19 cellular contexts compared by ENCODE assay signal in the genomic region with DNA sequence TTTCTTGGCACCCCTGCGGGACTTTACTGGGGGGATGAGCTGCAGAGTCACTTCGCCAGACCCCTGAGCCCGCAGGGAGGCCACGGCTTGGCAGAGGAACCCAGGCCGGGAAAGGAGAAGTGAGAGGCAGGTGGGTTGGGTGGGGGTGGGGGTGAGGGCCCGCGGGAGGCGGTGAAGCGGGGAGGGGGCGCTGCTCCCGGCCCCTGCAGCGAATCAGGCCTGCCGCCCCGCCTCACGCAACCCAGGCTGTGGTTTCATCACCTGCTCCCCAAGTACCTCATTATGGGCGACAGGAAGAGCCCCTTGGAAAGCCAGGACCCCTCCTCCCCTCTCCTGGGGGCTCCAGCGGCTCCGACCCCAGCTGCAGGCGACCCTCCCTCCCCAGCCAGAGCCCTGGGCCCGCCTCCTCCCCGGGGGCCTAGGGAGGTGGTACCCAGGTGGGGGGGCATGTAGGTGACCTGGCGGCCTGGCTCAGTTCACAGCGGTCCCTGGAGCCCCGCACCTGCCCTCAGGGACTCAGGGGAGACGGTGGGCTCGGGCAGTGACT. TPM values are rescaled to one million over a fixed set of nuclear protein-coding genes. Genes with fewer than 3 reads are reported as not detected.
A peak's percentile ranks its signal among the peaks of the same experiment; 100 is the strongest.
DNase-seq lines count a peak whose midpoint lies in the region; ATAC-seq, FAIRE-seq and TF ChIP-seq lines count a peak whose summit lies in the region.
"Had no signal": no experiment of that assay in that cellular context is flagged by ENCODE, and none has a peak within 500 bp of the region (broad histone marks: within the 10 kb centered on the region; RNA-seq: fewer than 3 reads in every experiment).

No MANE protein-coding gene starts in this region.

- TF ChIP-seq CTCF in pancreas (IDR thresholded peaks at IDR 0.05): no peak

- H3K36me3 ChIP-seq in pancreas: no peaks in the 10 kb centered on the region
- H3K36me3 ChIP-seq in effector memory CD4-positive, alpha-beta T cell (ENCODE audit: control insufficient read depth, insufficient read depth, low read length): peaks cover 13% of the 10 kb centered on the region

- peaks cover 3% of the 10 kb centered on the region for H3K4me1 Mint-ChIP-seq in T-helper 17 cell
- H3K4me1 Mint-ChIP-seq in activated CD8-positive, alpha-beta T cell treated with anti-CD3 and anti-CD28 coated beads, Interleukin-2, amount 10 ng/mL, durations not matched to agents 7 days and 5 days (ENCODE audit: low read depth): no peaks in the 10 kb centered on the region
- H3K4me1 Mint-ChIP-seq: activated naive CD8-positive, alpha-beta T cell treated with anti-CD3 and anti-CD28 coated beads, Interleukin-2, amount 10 ng/mL, durations not matched to agents 7 days and 5 days had no signal

- no peak overlapping the region for H3K4me3 Mint-ChIP-seq in T-helper 17 cell
- H3K4me3 Mint-ChIP-seq in activated CD8-positive, alpha-beta T cell treated with anti-CD3 and anti-CD28 coated beads, Interleukin-2, amount 10 ng/mL, durations not matched to agents 7 days and 5 days: no peak overlapping the region
- H3K4me3 Mint-ChIP-seq: activated naive CD8-positive, alpha-beta T cell treated with anti-CD3 and anti-CD28 coated beads, Interleukin-2, amount 10 ng/mL, durations not matched to agents 7 days and 5 days; CD8-positive, alpha-beta T cell; HFFc6 had no signal

- ATAC-seq in HG03139 (IDR thresholded peaks at IDR 0.05; ENCODE audit: unreplicated experiment) (peak; percentile 47), T-helper 17 cell (peak; percentile 27), pancreas (no peak)
- no peak for ATAC-seq in stimulated activated naive CD8-positive, alpha-beta T cell treated with anti-CD3 and anti-CD28 coated beads, Interleukin-15, Interleukin-2, amounts not matched to agents 100 U/mL and 50 U/mL, for 24 hours
- no peak for ATAC-seq in activated CD8-positive, alpha-beta T cell treated with anti-CD3 and anti-CD28 coated beads, Interleukin-2, amount 10 ng/mL, durations not matched to agents 7 days and 5 days
- ATAC-seq: CD8-positive, alpha-beta T cell had no signal

- no peaks in the 10 kb centered on the region for H3K9me3 Mint-ChIP-seq in activated CD8-positive, alpha-beta T cell treated with anti-CD3 and anti-CD28 coated beads, Interleukin-2, amount 10 ng/mL, durations not matched to agents 7 days and 5 days (ENCODE audit: insufficient read depth)
- H3K9me3 Mint-ChIP-seq: activated naive CD8-positive, alpha-beta T cell treated with anti-CD3 and anti-CD28 coated beads, Interleukin-2, amount 10 ng/mL, durations not matched to agents 7 days and 5 days; CD8-positive, alpha-beta T cell had no signal

- CTCF ChIA-PET in activated CD8-positive, alpha-beta T cell treated with anti-CD3 and anti-CD28 coated beads, Interleukin-2, amount 10 ng/mL, durations not matched to agents 7 days and 5 days (lab: Charles Lee): interaction anchor here (0.8 kb wide), 2 partner anchors 13 to 14 kb away, joined by 3 to 5 read pairs; no protein-coding TSS in a partner anchor

- H3K27ac ChIP-seq in pancreas: no peak overlapping the region
- H3K27ac ChIP-seq in effector memory CD4-positive, alpha-beta T cell (ENCODE audit: insufficient read depth, low read length, poor library complexity, severe bottlenecking): no peak overlapping the region
- H3K27ac ChIP-seq: sigmoid colon had no signal

- intact Hi-C loops in pancreas (cut with DNase I): no loop called here

- H3K27ac Mint-ChIP-seq in T-helper 17 cell: no peak overlapping the region
- no peak overlapping the region for H3K27ac Mint-ChIP-seq in activated CD8-positive, alpha-beta T cell treated with anti-CD3 and anti-CD28 coated beads, Interleukin-2, amount 10 ng/mL, durations not matched to agents 7 days and 5 days
- H3K27ac Mint-ChIP-seq: activated naive CD8-positive, alpha-beta T cell treated with anti-CD3 and anti-CD28 coated beads, Interleukin-2, amount 10 ng/mL, durations not matched to agents 7 days and 5 days; CD8-positive, alpha-beta T cell; HFFc6 had no signal

- POLR2A ChIA-PET in activated CD8-positive, alpha-beta T cell treated with anti-CD3 and anti-CD28 coated beads, Interleukin-2, amount 10 ng/mL, durations not matched to agents 7 days and 5 days (lab: Charles Lee): interaction anchor here (0.6 kb wide), 1 partner anchor 97 kb away, joined by 3 read pairs; the partner anchor contains the start of gene SLC25A42

- H3K4me1 ChIP-seq in pancreas: no peaks in the 10 kb centered on the region
- H3K4me1 ChIP-seq in effector memory CD4-positive, alpha-beta T cell (ENCODE audit: control insufficient read depth, insufficient read depth, low read length, poor library complexity, severe bottlenecking): no peaks in the 10 kb centered on the region
- H3K4me1 ChIP-seq: sigmoid colon had no signal

- H3K9me3 ChIP-seq in T-helper 17 cell (ENCODE audit: control insufficient read depth, low read length, poor library complexity, severe bottlenecking) (no peaks in the 10 kb centered on the region), pancreas (no peaks in the 10 kb centered on the region)
- no peaks in the 10 kb centered on the region for H3K9me3 ChIP-seq in effector memory CD4-positive, alpha-beta T cell (ENCODE audit: control insufficient read depth, low read length)
- H3K9me3 ChIP-seq: sigmoid colon had no signal

- DNase-seq in NCI-H2107 treated with DMSO at 0.1 percent for 48 hours (lab: John Stamatoyannopoulos, UW; ENCODE audit: unreplicated experiment): peak; percentile 26
- no peak for DNase-seq in NCI-H2107 (lab: John Stamatoyannopoulos, UW)
- no peak for DNase-seq in T-helper 17 cell
- peak; percentile 18 for DNase-seq in stimulated activated naive CD8-positive, alpha-beta T cell treated with anti-CD3 and anti-CD28 coated beads, Interleukin-15, Interleukin-2, amounts not matched to agents 100 U/mL and 50 U/mL, for 24 hours
- no peak for DNase-seq in pancreas
- DNase-seq in effector memory CD4-positive, alpha-beta T cell: no peak
- DNase-seq in activated CD8-positive, alpha-beta T cell treated with anti-CD3 and anti-CD28 coated beads, Interleukin-2, amount 10 ng/mL, durations not matched to agents 7 days and 5 days: no peak
- DNase-seq: activated naive CD8-positive, alpha-beta T cell treated with anti-CD3 and anti-CD28 coated beads, Interleukin-2, amount 10 ng/mL, durations not matched to agents 7 days and 5 days; activated T-cell treated with anti-CD3 and anti-CD28 coated beads for 4 hours; caudate nucleus; CD8-positive, alpha-beta T cell; HFFc6; NCI-H1694 treated with DMSO at 0.1 percent for 48 hours; NCI-H526; sigmoid colon; stimulated activated CD4-positive, alpha-beta T cell treated with anti-CD3 and anti-CD28 coated beads, Interleukin-4, amount 100 ng/mL, for 24 hours had no signal

- WGBS in pancreas, 2 donors: 64% methylated on average over 20 to 26 of the region's 26 CpGs

- H3K36me3 Mint-ChIP-seq in T-helper 17 cell (ENCODE audit: low read depth): no peaks in the 10 kb centered on the region
- H3K36me3 Mint-ChIP-seq in activated CD8-positive, alpha-beta T cell treated with anti-CD3 and anti-CD28 coated beads, Interleukin-2, amount 10 ng/mL, durations not matched to agents 7 days and 5 days (ENCODE audit: low read depth): peaks cover 13% of the 10 kb centered on the region
- H3K36me3 Mint-ChIP-seq: activated naive CD8-positive, alpha-beta T cell treated with anti-CD3 and anti-CD28 coated beads, Interleukin-2, amount 10 ng/mL, durations not matched to agents 7 days and 5 days had no signal

- no peaks in the 10 kb centered on the region for H3K27me3 ChIP-seq in pancreas
- H3K27me3 ChIP-seq in effector memory CD4-positive, alpha-beta T cell (replicated peaks; ENCODE audit: control insufficient read depth, insufficient read depth, low read length, poor library complexity, severe bottlenecking): no peaks in the 10 kb centered on the region
- H3K27me3 ChIP-seq: sigmoid colon had no signal

- H3K27me3 Mint-ChIP-seq in T-helper 17 cell: no peaks in the 10 kb centered on the region
- no peaks in the 10 kb centered on the region for H3K27me3 Mint-ChIP-seq in activated CD8-positive, alpha-beta T cell treated with anti-CD3 and anti-CD28 coated beads, Interleukin-2, amount 10 ng/mL, durations not matched to agents 7 days and 5 days (ENCODE audit: low read depth)
- H3K27me3 Mint-ChIP-seq: activated naive CD8-positive, alpha-beta T cell treated with anti-CD3 and anti-CD28 coated beads, Interleukin-2, amount 10 ng/mL, durations not matched to agents 7 days and 5 days had no signal

- H3K4me3 ChIP-seq in pancreas: no peak overlapping the region
- H3K4me3 ChIP-seq in effector memory CD4-positive, alpha-beta T cell (ENCODE audit: insufficient read depth, low read depth, low read length, poor library complexity, severe bottlenecking): no peak overlapping the region
- H3K4me3 ChIP-seq: sigmoid colon had no signal

- no peak for FAIRE-seq in pancreas (lab: Jason Lieb, UNC)

RNA-seq across cellular contexts. Expression of gene MEF2B, which starts 9.5 kb away (rescaled TPM):
- total RNA-seq in T-helper 17 cell: 1 to 10 TPM; 1.3 to 3.5 TPM
- total RNA-seq in pancreas: 1 to 10 TPM in 2 of 6 donors, under 1 TPM in 4; 0.34 to 1.5 (median 0.89) TPM
- polyA plus RNA-seq in pancreas: 1 to 10 TPM; 1.7 to 2.8 TPM
- total RNA-seq in activated CD8-positive, alpha-beta T cell treated with anti-CD3 and anti-CD28 coated beads, Interleukin-2, amount 10 ng/mL, durations not matched to agents 7 days and 5 days: 1 to 10 TPM; 2.2 to 3.6 TPM
- total RNA-seq: A172, fibroblast of villous mesenchyme, sigmoid colon had no signal

RNA-seq across cellular contexts. Expression of gene TMEM161A, which starts 22.3 kb away (rescaled TPM):
- 10 to 100 TPM; 13.1 to 13.7 TPM for total RNA-seq in T-helper 17 cell
- 10 to 100 TPM; 10.5 to 14.6 (median 11.7) TPM for total RNA-seq in pancreas
- 10 to 100 TPM; 35.2 to 35.6 TPM for polyA plus RNA-seq in pancreas
- 10 to 100 TPM; 20.3 to 22.8 TPM for total RNA-seq in activated CD8-positive, alpha-beta T cell treated with anti-CD3 and anti-CD28 coated beads, Interleukin-2, amount 10 ng/mL, durations not matched to agents 7 days and 5 days

RNA-seq across cellular contexts. Expression of gene BORCS8, which starts 31.4 kb away (rescaled TPM):
- 10 to 100 TPM; 27.4 to 30.8 TPM for total RNA-seq in T-helper 17 cell
- total RNA-seq in pancreas: 10 to 100 TPM in 4 of 6 donors, 1 to 10 TPM in 2; 7.2 to 13.7 (median 10.3) TPM
- 10 to 100 TPM; 25.9 to 28.9 TPM for polyA plus RNA-seq in pancreas
- 10 to 100 TPM; 22.1 to 25.4 TPM for total RNA-seq in activated CD8-positive, alpha-beta T cell treated with anti-CD3 and anti-CD28 coated beads, Interleukin-2, amount 10 ng/mL, durations not matched to agents 7 days and 5 days

RNA-seq across cellular contexts. Expression of gene RFXANK, which starts 31.5 kb away (rescaled TPM):
- total RNA-seq in T-helper 17 cell (10 to 100 TPM; 61.9 to 69.2 TPM), pancreas (10 to 100 TPM; 21.0 to 40.4 (median 30.8) TPM)
- polyA plus RNA-seq in pancreas: 100 to 1,000 TPM in 1 of 2 donors, 10 to 100 TPM in 1; 83.1 to 111 TPM
- total RNA-seq in activated CD8-positive, alpha-beta T cell treated with anti-CD3 and anti-CD28 coated beads, Interleukin-2, amount 10 ng/mL, durations not matched to agents 7 days and 5 days: 10 to 100 TPM; 97.9 to 98.7 TPM

RNA-seq across cellular contexts. Expression of gene NR2C2AP, which starts 42.7 kb away (rescaled TPM):
- total RNA-seq in T-helper 17 cell (10 to 100 TPM; 15.0 to 17.3 TPM), pancreas (1 to 10 TPM; 6.8 to 9.8 (median 8.3) TPM)
- polyA plus RNA-seq in pancreas: 10 to 100 TPM; 15.7 to 19.1 TPM
- 10 to 100 TPM; 35.6 TPM for total RNA-seq in activated CD8-positive, alpha-beta T cell treated with anti-CD3 and anti-CD28 coated beads, Interleukin-2, amount 10 ng/mL, durations not matched to agents 7 days and 5 days

Comparison
In these comparisons a context has a peak if more than half of its experiments do, and no peak if none do; other contexts are left out.
1. DNase-seq: peak in NCI-H2107 treated with DMSO at 0.1 percent for 48 hours (single experiment) and stimulated activated naive CD8-positive, alpha-beta T cell treated with anti-CD3 and anti-CD28 coated beads, Interleukin-15, Interleukin-2, amounts not matched to agents 100 U/mL and 50 U/mL, for 24 hours (single experiment); none in NCI-H2107 (single experiment), T-helper 17 cell (0 of 3), pancreas (0 of 6), effector memory CD4-positive, alpha-beta T cell (0 of 3) and activated CD8-positive, alpha-beta T cell treated with anti-CD3 and anti-CD28 coated beads, Interleukin-2, amount 10 ng/mL, durations not matched to agents 7 days and 5 days (single experiment).
2. ATAC-seq: peak in HG03139 (single experiment) and T-helper 17 cell (single experiment); none in stimulated activated naive CD8-positive, alpha-beta T cell treated with anti-CD3 and anti-CD28 coated beads, Interleukin-15, Interleukin-2, amounts not matched to agents 100 U/mL and 50 U/mL, for 24 hours (single experiment), pancreas (0 of 4) and activated CD8-positive, alpha-beta T cell treated with anti-CD3 and anti-CD28 coated beads, Interleukin-2, amount 10 ng/mL, durations not matched to agents 7 days and 5 days (single experiment).